ENCODE assay signal across 11 cellular contexts in genomic region chr9:38025166-38025565, GRCh38. TPM values are rescaled to one million over a fixed set of nuclear protein-coding genes. Genes with fewer than 3 reads are reported as not detected.
DNase-seq lines count a peak whose midpoint lies in the region; ATAC-seq and TF ChIP-seq lines count a peak whose summit lies in the region.
"Had no signal": no experiment of that assay in that cellular context is flagged by ENCODE, and none has a peak within 500 bp of the region (broad histone marks: within the 10 kb centered on the region; RNA-seq: fewer than 3 reads in every experiment).

No MANE protein-coding gene starts in this region.

- H3K36me3 ChIP-seq in GM23248 (ENCODE audit: low read depth) (no peaks in the 10 kb centered on the region), skeletal muscle satellite cell (ENCODE audit: insufficient read depth, low read length) (peaks cover 3% of the 10 kb centered on the region)

- TF ChIP-seq POLR2A in erythroblast (IDR thresholded peaks at IDR 0.05; ENCODE audit: low read length) = no peak

- no peak for TF ChIP-seq CTCF in foreskin keratinocyte (conservative IDR thresholded peaks at IDR 0.05)

- 90 to 95% methylated on average over 8 of the region's 8 CpGs for WGBS in GM23248 (ENCODE audit: low coverage in 1 of 2, low lambda C conversion rate in 2 of 2, missing lambda C conversion rate in 2 of 2), 2 experiments

- DNase-seq in GM23248 = no peak
- DNase-seq in foreskin keratinocyte = no peak
- no peak for DNase-seq in NK-92 (lab: John Stamatoyannopoulos, UW; ENCODE audit: unreplicated experiment)
- DNase-seq in globus pallidus (ENCODE audit: low spot score) = no peak
- DNase-seq in erythroblast (lab: John Stamatoyannopoulos, UW) = no peak
- DNase-seq: activated gamma-delta T cell; effector memory CD4-positive, alpha-beta T cell; immature natural killer cell had no signal

- H3K27ac ChIP-seq in GM23248 = peak overlapping the region; percentile 93
- peak overlapping the region; percentile 24 for H3K27ac ChIP-seq in angular gyrus (ENCODE audit: low read depth, low read length)
- peak overlapping the region; percentile 71 for H3K27ac ChIP-seq in foreskin keratinocyte

- ATAC-seq in foreskin keratinocyte (no peak), HG03280 (IDR thresholded peaks at IDR 0.05; ENCODE audit: unreplicated experiment) (no peak)

- H3K4me2 ChIP-seq in GM23248 (ENCODE audit: unreplicated experiment) (peak overlapping the region; percentile 55), skeletal muscle satellite cell (ENCODE audit: low read length) (peak overlapping the region; percentile 71)

- H3K9me2 ChIP-seq in GM23248 (ENCODE audit: insufficient read depth) = no peaks in the 10 kb centered on the region

- H2AFZ ChIP-seq in GM23248 = no peak overlapping the region

- H3K4me1 ChIP-seq in GM23248 (ENCODE audit: insufficient read depth) = peaks cover 45% of the 10 kb centered on the region
- peaks cover 49% of the 10 kb centered on the region for H3K4me1 ChIP-seq in foreskin keratinocyte
- H3K4me1 ChIP-seq in skeletal muscle satellite cell (ENCODE audit: control insufficient read depth, insufficient read depth, low read length) = peaks cover 65% of the 10 kb centered on the region

- no peaks in the 10 kb centered on the region for H4K20me1 ChIP-seq in GM23248 (ENCODE audit: insufficient read depth)

- peaks cover 90% of the 10 kb centered on the region for H3K79me2 ChIP-seq in GM23248 (ENCODE audit: insufficient read depth)

- H3K9ac ChIP-seq in GM23248 (peak overlapping the region; percentile 77), skeletal muscle satellite cell (ENCODE audit: low read depth, low read length) (peak overlapping the region; percentile 73)

- H3F3A ChIP-seq in GM23248 (ENCODE audit: insufficient read depth) = peaks cover 34% of the 10 kb centered on the region

- no peaks in the 10 kb centered on the region for H3K27me3 ChIP-seq in GM23248 (replicated peaks; ENCODE audit: insufficient read depth)
- H3K27me3 ChIP-seq in foreskin keratinocyte = no peaks in the 10 kb centered on the region
- H3K27me3 ChIP-seq in skeletal muscle satellite cell (ENCODE audit: control insufficient read depth, insufficient read depth, low read length) = no peaks in the 10 kb centered on the region

- H3K4me3 ChIP-seq in GM23248 (no peak overlapping the region), skeletal muscle satellite cell (ENCODE audit: low read length) (peak overlapping the region; percentile 6)

- in situ Hi-C loops in GM23248 (cut with MboI) = no loop called here

- H3K9me3 ChIP-seq in GM23248 (ENCODE audit: low read depth) = no peaks in the 10 kb centered on the region
- H3K9me3 ChIP-seq in skeletal muscle satellite cell (replicated peaks; ENCODE audit: low read length) = no peaks in the 10 kb centered on the region

RNA-seq across cellular contexts. Expression of gene SHB, which starts 43.9 kb away (rescaled TPM):
- 9.9 and 11.1 TPM in 2 replicates for total RNA-seq in GM23248 (2014; rRNA removed; shearing (Covaris generic))
- polyA plus RNA-seq in GM23248 (2016; fragmentation: Nextera tagmentation; extraction: Ambion mirVana) (3.9 and 4.4 TPM in 2 replicates), foreskin keratinocyte (15.8 and 17.8 TPM in 2 replicates)
- total RNA-seq in foreskin keratinocyte = 17.0 and 19.0 TPM in 2 replicates
- 12.7 and 22.7 TPM in 2 replicates for total RNA-seq in skeletal muscle satellite cell (2012; rRNA removed)

Comparison
In these comparisons a context has a peak if more than half of its experiments do, and no peak if none do; other contexts are left out.
1. H3K27ac ChIP-seq: peak in every context shown above with its lines; median percentile 93 in GM23248; 71 in foreskin keratinocyte; 24 in angular gyrus.